29 cellular contexts compared by ENCODE assay signal in genomic region chr7:24440851-24441250, GRCh38.
A peak's percentile ranks its signal among the peaks of the same experiment; 100 is the strongest.
DNase-seq lines count a peak whose midpoint lies in the region; ATAC-seq and TF ChIP-seq lines count a peak whose summit lies in the region.
"Had no signal": no experiment of that assay in that cellular context is flagged by ENCODE, and none has a peak within 500 bp of the region (broad histone marks: within the 10 kb centered on the region; RNA-seq: fewer than 3 reads in every experiment).

No MANE protein-coding gene starts in this region.

- no peaks in the 10 kb centered on the region for H3K27me3 ChIP-seq in mesendoderm (ENCODE audit: insufficient read depth, low read length, poor library complexity)
- H3K27me3 ChIP-seq: body of pancreas, gastrocnemius medialis, hepatocyte, ovary, spleen, suprapubic skin had no signal

- no peak overlapping the region for H4K8ac ChIP-seq in mesendoderm (ENCODE audit: low read depth, low read length)

- no peaks in the 10 kb centered on the region for H3K36me3 Mint-ChIP-seq in T-helper 2 cell treated with Interferon-gamma antibody and Interleukin-4, amounts not matched to agents 5 μg/mL and 100 μg/mL, for 36 hours (ENCODE audit: low read depth)
- H3K36me3 Mint-ChIP-seq: stimulated activated memory B cell treated with anti-CD40 and anti-IgM and Interleukin-4, amounts not matched to agents 10 μg/mL and 1 μg/mL and 100 μg/mL, for 72 hours had no signal

- H3K36me3 ChIP-seq in mesendoderm (ENCODE audit: control insufficient read depth, insufficient read depth, low read length): no peaks in the 10 kb centered on the region
- H3K36me3 ChIP-seq: esophagus muscularis mucosa, gastrocnemius medialis, ovary, spleen, suprapubic skin had no signal

- H3K4me3 ChIP-seq in GM12865 (ENCODE audit: low read depth, low read length): no peak overlapping the region
- no peak overlapping the region for H3K4me3 ChIP-seq in mesendoderm (ENCODE audit: low read length)
- H3K4me3 ChIP-seq: body of pancreas, esophagus muscularis mucosa, gastrocnemius medialis, hepatocyte, ovary, SK-N-MC, spleen, suprapubic skin had no signal

- no peak overlapping the region for H3K23ac ChIP-seq in mesendoderm (ENCODE audit: low read length)

- no peak overlapping the region for H3K4ac ChIP-seq in mesendoderm (ENCODE audit: low read depth, low read length)

- no peak for TF ChIP-seq CTCF in GM12865 (IDR thresholded peaks at IDR 0.05; ENCODE audit: insufficient read depth, low read depth, low read length, missing control alignments)

- no peak overlapping the region for H3K18ac ChIP-seq in mesendoderm (ENCODE audit: low read length)

- no peak overlapping the region for H3K56ac ChIP-seq in mesendoderm (ENCODE audit: low read length)

- no peak overlapping the region for H3K4me2 ChIP-seq in mesendoderm (ENCODE audit: low read length)
- H3K4me2 ChIP-seq: hepatocyte had no signal

- peak overlapping the region; percentile 13 for H3K4me3 Mint-ChIP-seq in T-helper 2 cell treated with Interferon-gamma antibody and Interleukin-4, amounts not matched to agents 5 μg/mL and 100 μg/mL, for 36 hours
- H3K4me3 Mint-ChIP-seq: activated naive CD8-positive, alpha-beta T cell treated with anti-CD3 and anti-CD28 coated beads, Interleukin-2, amount 50 U/mL, for 24 hours; stimulated activated memory B cell treated with anti-CD40 and anti-IgM and Interleukin-4, amounts not matched to agents 10 μg/mL and 1 μg/mL and 100 μg/mL, for 72 hours; T-helper 1 cell treated with Interleukin-12 subunit alpha and Interleukin-12 subunit beta and Interleukin-4 antibody, amounts not matched to agents 30 μg/mL and 1 μg/mL, for 36 hours had no signal

- H3K9me3 Mint-ChIP-seq in T-helper 2 cell treated with Interferon-gamma antibody and Interleukin-4, amounts not matched to agents 5 μg/mL and 100 μg/mL, for 36 hours: peaks cover 17% of the 10 kb centered on the region
- H3K9me3 Mint-ChIP-seq: activated naive CD8-positive, alpha-beta T cell treated with anti-CD3 and anti-CD28 coated beads, Interleukin-2, amount 50 U/mL, for 24 hours; stimulated activated memory B cell treated with anti-CD40 and anti-IgM and Interleukin-4, amounts not matched to agents 10 μg/mL and 1 μg/mL and 100 μg/mL, for 72 hours had no signal

- H2BK15ac ChIP-seq in mesendoderm (replicated peaks; ENCODE audit: low read depth): no peak overlapping the region

- H2BK5ac ChIP-seq in mesendoderm (ENCODE audit: low read length): no peak overlapping the region

- H3K4me1 ChIP-seq in mesendoderm (ENCODE audit: control insufficient read depth, low read depth, low read length): peaks cover 4% of the 10 kb centered on the region
- H3K4me1 ChIP-seq: body of pancreas, esophagus muscularis mucosa, suprapubic skin had no signal

- peak; percentile 65 for ATAC-seq in GM19351 (IDR thresholded peaks at IDR 0.05; ENCODE audit: unreplicated experiment)
- ATAC-seq: activated naive CD8-positive, alpha-beta T cell treated with anti-CD3 and anti-CD28 coated beads, Interleukin-2, amount 50 U/mL, for 24 hours; body of pancreas; gastrocnemius medialis; left lobe of liver; naive thymus-derived CD4-positive, alpha-beta T cell; stimulated activated memory B cell treated with anti-CD40 and anti-IgM and Interleukin-4, amounts not matched to agents 10 μg/mL and 1 μg/mL and 100 μg/mL, for 72 hours had no signal

- no peaks in the 10 kb centered on the region for H3K79me1 ChIP-seq in mesendoderm (ENCODE audit: low read length)

- no peak overlapping the region for H4K5ac ChIP-seq in mesendoderm (ENCODE audit: low read length)

- no peak overlapping the region for H3K9ac ChIP-seq in mesendoderm (ENCODE audit: low read length)

- H2BK120ac ChIP-seq in mesendoderm (ENCODE audit: low read depth, low read length): peak overlapping the region; percentile 18

- no peak overlapping the region for H2AK5ac ChIP-seq in mesendoderm (ENCODE audit: low read length)

- no CpG with 5 or more reads among the region's 3 CpGs for WGBS in mesendoderm (ENCODE audit: extremely low coverage, insufficient coverage, low lambda C conversion rate)

- H3K27me3 Mint-ChIP-seq in T-helper 2 cell treated with Interferon-gamma antibody and Interleukin-4, amounts not matched to agents 5 μg/mL and 100 μg/mL, for 36 hours (ENCODE audit: low read depth): peaks cover 6% of the 10 kb centered on the region
- H3K27me3 Mint-ChIP-seq: activated naive CD8-positive, alpha-beta T cell treated with anti-CD3 and anti-CD28 coated beads, Interleukin-2, amount 50 U/mL, for 24 hours; stimulated activated memory B cell treated with anti-CD40 and anti-IgM and Interleukin-4, amounts not matched to agents 10 μg/mL and 1 μg/mL and 100 μg/mL, for 72 hours had no signal

- peaks cover 23% of the 10 kb centered on the region for H3K4me1 Mint-ChIP-seq in T-helper 2 cell treated with Interferon-gamma antibody and Interleukin-4, amounts not matched to agents 5 μg/mL and 100 μg/mL, for 36 hours (ENCODE audit: low read depth)
- H3K4me1 Mint-ChIP-seq: stimulated activated memory B cell treated with anti-CD40 and anti-IgM and Interleukin-4, amounts not matched to agents 10 μg/mL and 1 μg/mL and 100 μg/mL, for 72 hours had no signal

- H3K27ac Mint-ChIP-seq in T-helper 2 cell treated with Interferon-gamma antibody and Interleukin-4, amounts not matched to agents 5 μg/mL and 100 μg/mL, for 36 hours: no peak overlapping the region
- H3K27ac Mint-ChIP-seq: activated naive CD8-positive, alpha-beta T cell treated with anti-CD3 and anti-CD28 coated beads, Interleukin-2, amount 50 U/mL, for 24 hours; stimulated activated memory B cell treated with anti-CD40 and anti-IgM and Interleukin-4, amounts not matched to agents 10 μg/mL and 1 μg/mL and 100 μg/mL, for 72 hours; T-helper 1 cell treated with Interleukin-12 subunit alpha and Interleukin-12 subunit beta and Interleukin-4 antibody, amounts not matched to agents 30 μg/mL and 1 μg/mL, for 36 hours had no signal

- no peaks in the 10 kb centered on the region for H3K79me2 ChIP-seq in mesendoderm (ENCODE audit: control insufficient read depth, insufficient read depth, low read length)
- H3K79me2 ChIP-seq: hepatocyte had no signal

- DNase-seq in GM12865 (ENCODE audit: low read depth) (peak; percentile 13), mesendoderm (no peak), GM03348 (ENCODE audit: low spot score) (no peak), A172 (ENCODE audit: low spot score) (no peak)
- DNase-seq in T-helper 2 cell treated with Interferon-gamma antibody and Interleukin-4, amounts not matched to agents 5 μg/mL and 100 μg/mL, for 36 hours (ENCODE audit: low spot score): no peak
- no peak for DNase-seq in central memory CD4-positive, alpha-beta T cell
- DNase-seq: activated CD8-positive, alpha-beta memory T cell treated with anti-CD3 and anti-CD28 coated beads, Interleukin-2, amount 50 U/mL, for 48 hours; activated effector memory CD4-positive, alpha-beta T cell treated with anti-CD3 and anti-CD28 coated beads, Interleukin-2, amount 50 U/mL, for 16 hours; activated naive CD8-positive, alpha-beta T cell treated with anti-CD3 and anti-CD28 coated beads, Interleukin-2, amount 50 U/mL, for 24 hours; body of pancreas; C1 segment of cervical spinal cord; effector memory CD4-positive, alpha-beta T cell; gastrocnemius medialis; naive thymus-derived CD4-positive, alpha-beta T cell; NCI-H1092 treated with DMSO at 0.1 percent for 48 hours; NCI-H2081; NCI-H774; ovary; spleen; stimulated activated CD4-positive, alpha-beta T cell treated with anti-CD3 and anti-CD28 coated beads, Interleukin-2, amount 100 ng/mL, for 48 hours had no signal

- no peak overlapping the region for H3K27ac ChIP-seq in mesendoderm (ENCODE audit: low read depth, low read length)
- H3K27ac ChIP-seq: body of pancreas, esophagus muscularis mucosa, gastrocnemius medialis, hepatocyte, HL-60, ovary, SK-N-MC, suprapubic skin had no signal
